1 cellular context compared by ENCODE assay signal in genomic region chr2:11644293-11644692, GRCh38.
TF ChIP-seq lines count a peak whose summit lies in the region.

No MANE protein-coding gene starts in this region.

TF ChIP-seq in HepG2, 621 proteins besides CTCF, POLR2A, EP300 and RAD21:
- peak; percentile 90 for TF ChIP-seq RBM22 (optimal IDR thresholded peaks at IDR 0.05; ENCODE audit: low read length)
- TF ChIP-seq SUZ12 (IDR thresholded peaks at IDR 0.05; ENCODE audit: low read depth, low read length), result no peak
- 0 out of 2 replicates have a peak, but pooled peaks have one; percentile 32 for TF ChIP-seq ZNF121 (CRISPR knock-in tag; IDR thresholded peaks at IDR 0.05)
